ENCODE assay signal across 8 cellular contexts in the genomic region with DNA sequence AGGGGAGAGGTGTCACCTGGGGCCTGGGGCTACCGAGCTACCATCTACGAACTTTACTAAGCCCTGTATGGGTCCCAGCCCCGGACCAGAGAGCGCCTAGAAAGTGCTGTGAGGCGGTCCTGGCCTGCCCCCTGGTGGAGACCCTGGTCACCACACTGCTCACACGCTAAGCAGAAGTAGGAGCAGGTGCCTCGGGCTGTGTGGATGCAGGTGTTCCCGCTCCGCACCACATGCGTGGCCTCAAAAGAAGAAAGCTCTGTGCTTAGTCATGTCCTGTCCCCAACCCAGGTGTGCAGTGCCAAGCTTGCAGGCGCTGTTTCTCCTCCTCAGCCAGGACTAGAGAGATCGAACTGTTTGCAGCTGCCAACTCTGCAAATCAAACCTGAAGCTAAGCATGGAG. TPM values are rescaled to one million over a fixed set of nuclear protein-coding genes. Genes with fewer than 3 reads are reported as not detected.
DNase-seq lines count a peak whose midpoint lies in the region; ATAC-seq and TF ChIP-seq lines count a peak whose summit lies in the region.
"Not testable (repeated sequence)": the region's sequence is repeated elsewhere in the genome, so short reads cannot be mapped to it uniquely, and the experiment has no call there.

No MANE protein-coding gene starts in this region.

- not testable (repeated sequence) for H3K4me3 Mint-ChIP-seq in endodermal cell

- H3K4me3 ChIP-seq in AG04450 (ENCODE audit: low read depth, low read length); endodermal cell (ENCODE audit: low read length); right lobe of liver: not testable (repeated sequence)

- H3K4me1 ChIP-seq in endodermal cell (ENCODE audit: control insufficient read depth, insufficient read depth, low read length); right lobe of liver: not testable (repeated sequence)

- TF ChIP-seq CTCF in AG04450 (IDR thresholded peaks at IDR 0.05; ENCODE audit: low read depth, low read length) (peak; percentile 45), GM12872 (IDR thresholded peaks at IDR 0.05; ENCODE audit: insufficient read depth, low read depth, low read length) (peak; percentile 65), endodermal cell (conservative IDR thresholded peaks at IDR 0.05) (peak; percentile 80), right lobe of liver (IDR thresholded peaks at IDR 0.05) (peak; percentile 28 to 55 (median 53))

- not testable (repeated sequence) for H3K27ac ChIP-seq in AG04450 (ENCODE audit: low read depth, low read length); endodermal cell (ENCODE audit: low read depth, low read length); right lobe of liver

- not testable (repeated sequence) for H3K27ac Mint-ChIP-seq in endodermal cell

- H3K27me3 ChIP-seq in AG04450 (ENCODE audit: control insufficient read depth, insufficient read depth, low read length); endodermal cell (ENCODE audit: control insufficient read depth, insufficient read depth, low read length, poor library complexity, severe bottlenecking); right lobe of liver: not testable (repeated sequence)

- intact Hi-C loops in right lobe of liver (cut with DNase I) = not testable (repeated sequence)

- POLR2A ChIA-PET in AG04450 (lab: Yijun Ruan, JAX) = not testable (repeated sequence)

- H3K36me3 Mint-ChIP-seq in endodermal cell (ENCODE audit: low read depth) = not testable (repeated sequence)

- WGBS in endodermal cell (ENCODE audit: insufficient coverage in 1 of 2, insufficient read length in 1 of 2), 2 experiments = 41 to 67% methylated on average over 2 to 12 of the region's 12 CpGs
- no CpG with 5 or more reads among the region's 12 CpGs for WGBS in right lobe of liver (ENCODE audit: insufficient coverage, low coverage, low lambda C conversion rate, missing lambda C conversion rate)

- H3K9me3 Mint-ChIP-seq in endodermal cell = not testable (repeated sequence)

- H3K4me1 Mint-ChIP-seq in endodermal cell = not testable (repeated sequence)

- not testable (repeated sequence) for H3K9ac ChIP-seq in endodermal cell (ENCODE audit: extremely low read depth, low read length, poor library complexity, severe bottlenecking)

- not testable (repeated sequence) for ATAC-seq in right lobe of liver

- DNase-seq in AG04450 (ENCODE audit: low read depth, low spot score); right lobe of liver: not testable (repeated sequence)
- peak; percentile 50 to 69 for DNase-seq in NCI-H2081 (lab: John Stamatoyannopoulos, UW)
- DNase-seq in T-helper 9 cell = peak; percentile 25
- DNase-seq in activated effector memory CD4-positive, alpha-beta T cell treated with Interleukin-2 at 50 U/mL for 16 hours = peak; percentile 33
- peak; percentile 87 for DNase-seq in endodermal cell
- peak; percentile 20 to 44 (median 21) for DNase-seq in stimulated activated CD4-positive, alpha-beta T cell treated with anti-CD3 and anti-CD28 coated beads, Interleukin-12 subunit alpha, Interleukin-12 subunit beta, amount 100 ng/mL, for 48 hours (ENCODE audit: low read depth in 2 of 3, low spot score in 1 of 3)

- H3K36me3 ChIP-seq in endodermal cell (ENCODE audit: control insufficient read depth, insufficient read depth, low read length); right lobe of liver: not testable (repeated sequence)

- TF ChIP-seq POLR2A in right lobe of liver (IDR thresholded peaks at IDR 0.05) = not testable (repeated sequence)

- CTCF ChIA-PET in AG04450 (lab: Charles Lee) = interaction anchor here (0.6 to 1.4 kb wide), 8 partner anchors 9 to 290 kb away, joined by 3 to 11 read pairs (median 4); no protein-coding TSS in a partner anchor

- peaks cover 18% of the 10 kb centered on the region for H3K27me3 Mint-ChIP-seq in endodermal cell (ENCODE audit: insufficient read depth)

- H3K9me3 ChIP-seq in AG04450 (ENCODE audit: control insufficient read depth, insufficient read depth, low read length); endodermal cell (ENCODE audit: control insufficient read depth, low read length); right lobe of liver: not testable (repeated sequence)

RNA-seq across cellular contexts. Expression of a gene that starts 10.1 kb away (rescaled TPM):
- polyA plus RNA-seq in AG04450 (2011; rRNA removed) = 11.3 and 16.2 TPM in 2 replicates
- 23.8 and 26.2 TPM in 2 replicates for polyA minus RNA-seq in AG04450 (2011; rRNA and poly(A)+ RNA removed)
- 10 to 100 TPM; 27.1 to 32.0 TPM for total RNA-seq in endodermal cell
- polyA plus RNA-seq in endodermal cell (2013, experiment 1 of 2) = 13.6 TPM
- 10.8 TPM for polyA plus RNA-seq in endodermal cell (2013, experiment 2 of 2)
- total RNA-seq in right lobe of liver = 10 to 100 TPM; 13.3 to 21.4 (median 17.9) TPM

RNA-seq across cellular contexts. Expression of a gene that starts 16.3 kb away (rescaled TPM):
- 24.0 and 32.7 TPM in 2 replicates for polyA plus RNA-seq in AG04450 (2011; rRNA removed)
- polyA minus RNA-seq in AG04450 (2011; rRNA and poly(A)+ RNA removed) = 11.0 and 12.8 TPM in 2 replicates
- total RNA-seq in endodermal cell = under 1 TPM in 1 of 2 donors, not detected in 1; 0.11 TPM
- polyA plus RNA-seq in endodermal cell (2013, experiment 1 of 2) = 0.64 TPM
- 0.41 TPM for polyA plus RNA-seq in endodermal cell (2013, experiment 2 of 2)
- 1 to 10 TPM; 2.3 to 7.4 (median 4.4) TPM for total RNA-seq in right lobe of liver

RNA-seq across cellular contexts. Expression of a gene that starts 36.7 kb away (rescaled TPM):
- 42.5 and 65.3 TPM in 2 replicates for polyA plus RNA-seq in AG04450 (2011; rRNA removed)
- 43.0 and 58.8 TPM in 2 replicates for polyA minus RNA-seq in AG04450 (2011; rRNA and poly(A)+ RNA removed)
- total RNA-seq in endodermal cell = 100 to 1,000 TPM; 150 to 168 TPM
- polyA plus RNA-seq in endodermal cell (2013, experiment 1 of 2) = 151 TPM
- 145 TPM for polyA plus RNA-seq in endodermal cell (2013, experiment 2 of 2)
- total RNA-seq in right lobe of liver = 100 to 1,000 TPM in 3 of 6 experiments, 10 to 100 TPM in 3; 61.9 to 159 (median 88.4) TPM

RNA-seq across cellular contexts. Expression of a gene that starts 45.0 kb away (rescaled TPM):
- polyA plus RNA-seq in AG04450 (2011; rRNA removed) = 26.5 and 39.0 TPM in 2 replicates
- polyA minus RNA-seq in AG04450 (2011; rRNA and poly(A)+ RNA removed) = 26.7 and 34.1 TPM in 2 replicates
- total RNA-seq in endodermal cell (10 to 100 TPM; 61.6 to 70.4 TPM), right lobe of liver (10 to 100 TPM; 39.4 to 97.1 (median 69.3) TPM)
- 19.0 TPM for polyA plus RNA-seq in endodermal cell (2013, experiment 1 of 2)
- 18.5 TPM for polyA plus RNA-seq in endodermal cell (2013, experiment 2 of 2)
